ENCODE assay signal across 1 cellular context in the genomic region with DNA sequence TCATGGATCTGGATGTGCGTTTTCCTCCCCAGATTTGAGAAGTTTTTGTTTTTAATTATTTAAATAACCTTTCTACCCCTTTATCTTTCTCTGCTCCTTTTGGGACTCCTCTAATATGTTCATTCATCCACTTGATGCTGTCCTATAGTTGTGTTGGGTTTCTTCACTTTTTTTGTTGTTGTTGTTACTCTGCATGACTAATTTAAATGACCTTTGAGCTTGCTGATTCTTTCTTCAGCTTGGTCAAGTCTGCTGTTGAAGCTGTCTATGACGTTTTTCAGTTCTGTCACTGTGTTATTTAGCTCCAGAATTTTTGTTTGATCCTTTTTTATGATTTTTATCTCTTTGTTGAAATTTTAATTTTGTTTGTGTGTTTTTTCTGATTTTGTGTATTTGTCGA.
A peak's percentile ranks its signal among the peaks of the same experiment; 100 is the strongest.
TF ChIP-seq lines count a peak whose summit lies in the region.

No MANE protein-coding gene starts in this region.

TF ChIP-seq in HEK293, 187 proteins besides CTCF, POLR2A, EP300 and RAD21 (continued from another document):
- TF ChIP-seq, protein P1, sequence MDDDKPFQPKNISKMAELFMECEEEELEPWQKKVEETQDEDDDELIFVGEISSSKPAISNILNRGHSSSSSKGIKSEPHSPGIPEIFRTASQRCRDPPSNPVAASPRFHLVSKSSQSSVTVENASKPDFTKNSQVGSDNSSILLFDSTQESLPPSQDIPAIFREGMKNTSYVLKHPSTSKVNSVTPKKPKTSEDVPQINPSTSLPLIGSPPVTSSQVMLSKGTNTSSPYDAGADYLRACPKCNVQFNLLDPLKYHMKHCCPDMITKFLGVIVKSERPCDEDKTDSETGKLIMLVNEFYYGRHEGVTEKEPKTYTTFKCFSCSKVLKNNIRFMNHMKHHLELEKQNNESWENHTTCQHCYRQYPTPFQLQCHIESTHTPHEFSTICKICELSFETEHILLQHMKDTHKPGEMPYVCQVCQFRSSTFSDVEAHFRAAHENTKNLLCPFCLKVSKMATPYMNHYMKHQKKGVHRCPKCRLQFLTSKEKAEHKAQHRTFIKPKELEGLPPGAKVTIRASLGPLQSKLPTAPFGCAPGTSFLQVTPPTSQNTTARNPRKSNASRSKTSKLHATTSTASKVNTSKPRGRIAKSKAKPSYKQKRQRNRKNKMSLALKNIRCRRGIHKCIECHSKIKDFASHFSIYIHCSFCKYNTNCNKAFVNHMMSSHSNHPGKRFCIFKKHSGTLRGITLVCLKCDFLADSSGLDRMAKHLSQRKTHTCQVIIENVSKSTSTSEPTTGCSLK (tag by site-specific recombination; IDR thresholded peaks at IDR 0.05): no peak
- TF ChIP-seq SP2 (tag by site-specific recombination; IDR thresholded peaks at IDR 0.05): no peak
- TF ChIP-seq TRIM28 (IDR thresholded peaks at IDR 0.05; ENCODE audit: borderline replicate concordance, low read length): peak; percentile 53; the same call in 1 of the 2 replicates
- TF ChIP-seq ZNF610 (tag by site-specific recombination; IDR thresholded peaks at IDR 0.05; ENCODE audit: borderline replicate concordance): no peak
- no peak for TF ChIP-seq ZSCAN16 (tag by site-specific recombination; IDR thresholded peaks at IDR 0.05)
- TF ChIP-seq ZNF350 (tag by site-specific recombination; IDR thresholded peaks at IDR 0.05): no peak
- TF ChIP-seq, protein P2, sequence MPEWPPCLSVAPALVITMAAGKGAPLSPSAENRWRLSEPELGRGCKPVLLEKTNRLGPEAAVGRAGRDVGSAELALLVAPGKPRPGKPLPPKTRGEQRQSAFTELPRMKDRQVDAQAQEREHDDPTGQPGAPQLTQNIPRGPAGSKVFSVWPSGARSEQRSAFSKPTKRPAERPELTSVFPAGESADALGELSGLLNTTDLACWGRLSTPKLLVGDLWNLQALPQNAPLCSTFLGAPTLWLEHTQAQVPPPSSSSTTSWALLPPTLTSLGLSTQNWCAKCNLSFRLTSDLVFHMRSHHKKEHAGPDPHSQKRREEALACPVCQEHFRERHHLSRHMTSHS (tag by site-specific recombination; IDR thresholded peaks at IDR 0.05): no peak
- TF ChIP-seq TCF7L2 (IDR thresholded peaks at IDR 0.05; ENCODE audit: borderline replicate concordance, low read depth, low read length): no peak
